Comparison of ENCODE assay signal across 22 cellular contexts in the genomic region with DNA sequence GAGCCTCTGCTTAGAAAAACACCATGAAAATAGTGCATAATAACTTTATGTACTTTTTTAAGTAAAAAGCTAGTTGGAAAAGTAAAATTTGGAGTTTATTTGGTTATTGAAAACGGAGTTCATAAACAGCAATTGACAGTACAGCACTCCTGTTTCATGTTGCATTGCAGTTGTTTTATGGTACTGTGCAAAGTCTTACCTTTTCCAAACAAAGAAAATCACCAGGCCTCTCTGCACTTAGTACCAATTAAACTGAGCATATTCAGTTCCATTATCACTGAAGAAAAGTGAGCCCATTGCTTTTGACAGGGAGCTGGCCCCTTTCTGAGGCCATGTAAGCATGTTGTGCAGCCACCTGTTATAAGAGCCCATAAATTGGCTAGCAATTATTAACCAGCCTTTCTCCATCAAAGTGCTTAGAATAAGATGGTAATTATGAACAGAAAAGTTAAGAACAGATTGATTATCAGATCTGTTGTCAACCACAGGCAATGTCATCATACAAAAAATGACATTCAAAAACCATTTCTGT.
A peak's percentile ranks its signal among the peaks of the same experiment; 100 is the strongest.
DNase-seq lines count a peak whose midpoint lies in the region; ATAC-seq and TF ChIP-seq lines count a peak whose summit lies in the region.
"Had no signal": no experiment of that assay in that cellular context is flagged by ENCODE, and none has a peak within 500 bp of the region (broad histone marks: within the 10 kb centered on the region; RNA-seq: fewer than 3 reads in every experiment).

No MANE protein-coding gene starts in this region.

- BruUV-seq in PC-9 (replicated peaks; lab: Mats Ljungman, UMichigan) = no TSS peak

- no peaks in the 10 kb centered on the region for H3K36me3 ChIP-seq in neutrophil
- H3K36me3 ChIP-seq in HAP-1 (replicated peaks) = no peaks in the 10 kb centered on the region
- H3K36me3 ChIP-seq in PC-9 (ENCODE audit: low read depth) = no peaks in the 10 kb centered on the region
- H3K36me3 ChIP-seq: brain microvascular endothelial cell, colonic mucosa had no signal

- H3K27ac ChIP-seq in neutrophil (peak overlapping the region; percentile 3), PC-9 (no peak overlapping the region)
- H3K27ac ChIP-seq: brain microvascular endothelial cell, colonic mucosa had no signal

- intact Hi-C loops in PC-9 (cut with micrococcal nuclease; ENCODE audit: unreplicated experiment) = no loop called here

- H3K4me1 ChIP-seq in neutrophil (ENCODE audit: control insufficient read depth in 1 of 2, insufficient read depth in 1 of 2, low read depth in 1 of 2, low read length in 1 of 2) (peaks cover 20 to 35% of the 10 kb centered on the region in 2 experiments), HAP-1 (no peaks in the 10 kb centered on the region), PC-9 (replicated peaks; ENCODE audit: insufficient read depth) (no peaks in the 10 kb centered on the region)
- H3K4me1 ChIP-seq: colonic mucosa had no signal

- peaks cover 15% of the 10 kb centered on the region for H3K4me1 Mint-ChIP-seq in T-helper 2 cell treated with Interferon-gamma antibody and Interleukin-4, amounts not matched to agents 5 μg/mL and 100 μg/mL, for 36 hours (ENCODE audit: low read depth)
- H3K4me1 Mint-ChIP-seq in effector memory CD8-positive, alpha-beta T cell (ENCODE audit: low read depth in 2 of 2) = peaks cover 5 to 14% of the 10 kb centered on the region in 2 donors
- H3K4me1 Mint-ChIP-seq: endodermal cell, nephron progenitor cell had no signal

- TF ChIP-seq CTCF in neutrophil (IDR thresholded peaks at IDR 0.05) = no peak
- no peak for TF ChIP-seq CTCF in PC-9 (conservative IDR thresholded peaks at IDR 0.05)

- H3K36me3 Mint-ChIP-seq in T-helper 2 cell treated with Interferon-gamma antibody and Interleukin-4, amounts not matched to agents 5 μg/mL and 100 μg/mL, for 36 hours (ENCODE audit: low read depth) = no peaks in the 10 kb centered on the region
- H3K36me3 Mint-ChIP-seq in effector memory CD8-positive, alpha-beta T cell (ENCODE audit: insufficient read depth) = no peaks in the 10 kb centered on the region

- no peak overlapping the region for H3K4me2 ChIP-seq in PC-9

- in situ Hi-C loops in HAP-1 (cut with MboI; ENCODE audit: low sequenced_read_pairs) = no loop called here

- no peaks in the 10 kb centered on the region for H3K9me3 ChIP-seq in neutrophil
- no peaks in the 10 kb centered on the region for H3K9me3 ChIP-seq in HAP-1
- no peaks in the 10 kb centered on the region; the same call in 1 of the 2 replicates for H3K9me3 ChIP-seq in PC-9 (ENCODE audit: insufficient read depth, low read depth)
- H3K9me3 ChIP-seq: colonic mucosa had no signal

- H3K27me3 ChIP-seq in neutrophil (no peaks in the 10 kb centered on the region), HAP-1 (ENCODE audit: low read depth) (no peaks in the 10 kb centered on the region), PC-9 (ENCODE audit: insufficient read depth, low read depth) (no peaks in the 10 kb centered on the region)
- H3K27me3 ChIP-seq: brain microvascular endothelial cell, colonic mucosa had no signal

- H3K4me3 ChIP-seq in neutrophil (ENCODE audit: low read depth in 1 of 2, low read length in 1 of 2) (no peak overlapping the region), HAP-1 (no peak overlapping the region), PC-9 (no peak overlapping the region)
- H3K4me3 ChIP-seq: colonic mucosa had no signal

- no peak overlapping the region for H2AFZ ChIP-seq in PC-9

- H3K79me2 ChIP-seq in PC-9 (ENCODE audit: low read depth) = no peaks in the 10 kb centered on the region

- no peak for ATAC-seq in effector memory CD8-positive, alpha-beta T cell (replicated peaks)
- ATAC-seq in HG02798 (IDR thresholded peaks at IDR 0.05; ENCODE audit: poor library complexity, unreplicated experiment) = no peak

- H3K27ac Mint-ChIP-seq in T-helper 2 cell treated with Interferon-gamma antibody and Interleukin-4, amounts not matched to agents 5 μg/mL and 100 μg/mL, for 36 hours = no peak overlapping the region
- peak overlapping the region; percentile 91 to 99 for H3K27ac Mint-ChIP-seq in effector memory CD8-positive, alpha-beta T cell
- H3K27ac Mint-ChIP-seq: endodermal cell, nephron progenitor cell had no signal

- peak overlapping the region; percentile 83 for H3K4me3 Mint-ChIP-seq in T-helper 2 cell treated with Interferon-gamma antibody and Interleukin-4, amounts not matched to agents 5 μg/mL and 100 μg/mL, for 36 hours
- peak overlapping the region; percentile 81 to 91 for H3K4me3 Mint-ChIP-seq in effector memory CD8-positive, alpha-beta T cell
- H3K4me3 Mint-ChIP-seq: endodermal cell, nephron progenitor cell had no signal

- no peaks in the 10 kb centered on the region for H3K9me2 ChIP-seq in PC-9 (ENCODE audit: insufficient read depth)

- CTCF ChIA-PET in PC-9 (lab: Charles Lee) = no interaction called here

- H3K27me3 Mint-ChIP-seq in T-helper 2 cell treated with Interferon-gamma antibody and Interleukin-4, amounts not matched to agents 5 μg/mL and 100 μg/mL, for 36 hours (ENCODE audit: low read depth) = no peaks in the 10 kb centered on the region
- H3K27me3 Mint-ChIP-seq in effector memory CD8-positive, alpha-beta T cell = no peaks in the 10 kb centered on the region
- H3K27me3 Mint-ChIP-seq: activated CD8-positive, alpha-beta memory T cell treated with anti-CD3 and anti-CD28 coated beads, Interleukin-2, amount 10 ng/mL, durations not matched to agents 7 days and 5 days; memory B cell had no signal

- POLR2A ChIA-PET in PC-9 (lab: Charles Lee; ENCODE audit: unreplicated experiment) = no interaction called here

- no peak for DNase-seq in T-helper 2 cell treated with Interferon-gamma antibody and Interleukin-4, amounts not matched to agents 5 μg/mL and 100 μg/mL, for 36 hours (ENCODE audit: low spot score)
- DNase-seq in T-helper 2 cell = no peak
- DNase-seq in NCI-H146 treated with DMSO at 0.1 percent for 48 hours (lab: John Stamatoyannopoulos, UW; ENCODE audit: unreplicated experiment) = peak; percentile 0
- DNase-seq in effector memory CD8-positive, alpha-beta T cell = no peak
- DNase-seq in HAP-1 (ENCODE audit: low spot score in 2 of 2) = no peak
- DNase-seq in PC-9 = no peak
- DNase-seq: activated CD4-positive, alpha-beta T cell treated with anti-CD3 and anti-CD28 coated beads for 4 hours; activated CD8-positive, alpha-beta memory T cell treated with anti-CD3 and anti-CD28 coated beads, Interleukin-2, amount 10 ng/mL, durations not matched to agents 7 days and 5 days; activated effector memory CD4-positive, alpha-beta T cell treated with Interleukin-2 at 50 U/mL for 16 hours; AML-193; brain microvascular endothelial cell; Calu3; colonic mucosa; endodermal cell; NCI-H1694 treated with DMSO at 0.1 percent for 48 hours; NCI-H2227 treated with DMSO at 0.1 percent for 48 hours; nephron progenitor cell; posterior cingulate gyrus; SHP77 treated with DMSO at 0.1 percent for 48 hours had no signal

- no peaks in the 10 kb centered on the region for H3F3A ChIP-seq in PC-9 (ENCODE audit: insufficient read depth, low read depth)

- no peaks in the 10 kb centered on the region for H4K20me1 ChIP-seq in PC-9 (ENCODE audit: insufficient read depth)

- H3K9me3 Mint-ChIP-seq in T-helper 2 cell treated with Interferon-gamma antibody and Interleukin-4, amounts not matched to agents 5 μg/mL and 100 μg/mL, for 36 hours = peaks cover 7% of the 10 kb centered on the region
- no peaks in the 10 kb centered on the region for H3K9me3 Mint-ChIP-seq in effector memory CD8-positive, alpha-beta T cell
